Comparison of ENCODE assay signal across 10 cellular contexts in the genomic region with DNA sequence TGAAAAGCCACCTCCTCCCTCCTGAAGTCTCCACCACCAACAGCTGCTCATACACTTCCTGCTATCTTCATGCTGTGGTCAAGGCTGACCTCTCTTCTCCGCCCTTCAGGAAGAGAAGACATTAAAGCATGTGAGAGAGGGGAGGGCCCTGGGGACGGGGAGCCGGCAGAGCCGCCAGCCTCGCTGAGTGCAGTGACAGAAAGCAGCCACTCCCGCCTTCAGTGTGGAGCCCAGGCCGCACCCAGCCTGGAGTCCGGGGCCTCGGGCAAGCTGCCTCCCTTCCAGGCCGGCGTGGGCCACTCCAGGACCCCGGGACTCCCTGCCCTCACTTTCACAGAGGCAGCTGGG.
DNase-seq lines count a peak whose midpoint lies in the region; ATAC-seq, FAIRE-seq and TF ChIP-seq lines count a peak whose summit lies in the region.
"Had no signal": no experiment of that assay in that cellular context is flagged by ENCODE, and none has a peak within 500 bp of the region (broad histone marks: within the 10 kb centered on the region; RNA-seq: fewer than 3 reads in every experiment).

No MANE protein-coding gene starts in this region.

- H3K36me3 Mint-ChIP-seq in IgD-negative memory B cell = peaks cover 1% of the 10 kb centered on the region

- RAD21 ChIA-PET in GM12878 (lab: Charles Lee; ENCODE audit: unreplicated experiment) = no interaction called here

- no TSS peak for BruUV-seq in GM12878 (replicated peaks; lab: Mats Ljungman, UMichigan)

- in situ Hi-C loops in GM12878 (cut with MboI) = no loop called here

- no peak for TF ChIP-seq POLR2A in GM12878 (IDR thresholded peaks at IDR 0.05; ENCODE audit: low read depth, low read length)

- peak overlapping the region in 2 of 3 donors; percentile 11 to 54 for H3K27ac Mint-ChIP-seq in IgD-negative memory B cell

- no peak for TF ChIP-seq RAD21 in GM12878 (IDR thresholded peaks at IDR 0.05; ENCODE audit: insufficient read depth, low read depth, low read length)

- intact Hi-C loops in GM12878 (cut with micrococcal nuclease; ENCODE audit: unreplicated experiment) (no loop called here), mucosa of descending colon (cut with DNase I, micrococcal nuclease) (no loop called here)

- ATAC-seq in GM12878 (peak; percentile 53), mucosa of descending colon (peak; percentile 88), HG03565 (IDR thresholded peaks at IDR 0.05; ENCODE audit: unreplicated experiment) (no peak), HG02885 (IDR thresholded peaks at IDR 0.05; ENCODE audit: poor library complexity, unreplicated experiment) (no peak), HG03025 (IDR thresholded peaks at IDR 0.05; ENCODE audit: low FRiP score, unreplicated experiment) (no peak)

- H3K79me2 ChIP-seq in GM12878 (ENCODE audit: control insufficient read depth, insufficient read depth, low read length) = no peaks in the 10 kb centered on the region

- H3K4me1 Mint-ChIP-seq in IgD-negative memory B cell = peaks cover 7 to 32% (median 21%) of the 10 kb centered on the region in 3 donors

- SMC1A ChIA-PET in GM12878 (lab: Charles Lee; ENCODE audit: uncharacterized antibody, unreplicated experiment) = interaction anchor here (0.7 to 1.4 kb wide), 2 partner anchors 20 to 91 kb away, joined by 4 to 5 read pairs; no protein-coding TSS in a partner anchor

- CTCF ChIA-PET in GM12878 (lab: Yijun Ruan, JAX) = no interaction called here

- no peak overlapping the region for H3K4me2 ChIP-seq in GM12878 (ENCODE audit: control insufficient read depth, insufficient read depth)

- TF ChIP-seq EP300 in GM12878 (IDR thresholded peaks at IDR 0.05; ENCODE audit: borderline replicate concordance in 1 of 2, control insufficient read depth in 1 of 2, low read depth in 2 of 2, low read length in 2 of 2) = no peak

- no peak overlapping the region for H3K9ac ChIP-seq in GM12878 (ENCODE audit: control insufficient read depth, insufficient read depth, low read length)

- H4K20me1 ChIP-seq in GM12878 (ENCODE audit: control insufficient read depth, insufficient read depth) = 0 out of 2 replicates have a peak, but pooled peaks cover 2% of the 10 kb centered on the region

- H3K27me3 ChIP-seq in GM12878 (replicated peaks in 1 of 2; ENCODE audit: control insufficient read depth in 2 of 2, insufficient read depth in 2 of 2, low read length in 1 of 2) = no peaks in the 10 kb centered on the region; a peak in 1 of 4 replicates

- H3K9me3 ChIP-seq in GM12878 (replicated peaks; ENCODE audit: control insufficient read depth, insufficient read depth, low read length) = no peaks in the 10 kb centered on the region; the same call in 2 of the 3 replicates
- H3K9me3 ChIP-seq in mucosa of descending colon = no peaks in the 10 kb centered on the region

- H3K4me3 ChIP-seq in GM12878 = no peak overlapping the region
- no peak overlapping the region for H3K4me3 ChIP-seq in mucosa of descending colon

- H3K36me3 ChIP-seq in GM12878 (ENCODE audit: control insufficient read depth in 2 of 2, insufficient read depth in 2 of 2, low read length in 1 of 2) = no peaks in the 10 kb centered on the region
- H3K36me3 ChIP-seq in mucosa of descending colon (ENCODE audit: low read depth) = no peaks in the 10 kb centered on the region

- no peak overlapping the region for H2AFZ ChIP-seq in GM12878 (ENCODE audit: control insufficient read depth, low read depth, low read length)

- 29% methylated on average over 12 of the region's 12 CpGs for WGBS in GM12878 (ENCODE audit: insufficient coverage, insufficient replicate concordance, low lambda C conversion rate, missing lambda C conversion rate)

- peak overlapping the region in 2 of 4 donors; percentile 47 to 58 for H3K4me3 Mint-ChIP-seq in IgD-negative memory B cell
- H3K4me3 Mint-ChIP-seq: CD4-positive, CD25-positive, alpha-beta regulatory T cell had no signal

- H3K4me1 ChIP-seq in GM12878 (ENCODE audit: control insufficient read depth, insufficient read depth, low read length) = peaks cover 6% of the 10 kb centered on the region; the same call in 1 of the 2 replicates
- peaks cover 18% of the 10 kb centered on the region for H3K4me1 ChIP-seq in mucosa of descending colon (ENCODE audit: low read depth)

- H3K27ac ChIP-seq in GM12878 (ENCODE audit: control insufficient read depth, insufficient read depth) = no peak overlapping the region

- DNase-seq in A172 (ENCODE audit: low spot score) = peak; percentile 47
- no peak for DNase-seq in GM12878 (ENCODE audit: low read depth, low spot score)
- peak; percentile 75 to 80 (median 77) for DNase-seq in mucosa of descending colon
- DNase-seq in SIG-M5 treated with dmso at 0.1 percent for 504 hours (lab: John Stamatoyannopoulos, UW; ENCODE audit: unreplicated experiment) = no peak
- DNase-seq: CD4-positive, CD25-positive, alpha-beta regulatory T cell had no signal

- no peak for FAIRE-seq in GM12878 (lab: Jason Lieb, UNC)
- FAIRE-seq: colon had no signal

- POLR2A ChIA-PET in GM12878 (lab: Charles Lee) = interaction anchor here (1.1 kb wide), 1 partner anchor 30 kb away, joined by 3 read pairs; no protein-coding TSS in a partner anchor

- peaks cover 37% of the 10 kb centered on the region for H3K27me3 Mint-ChIP-seq in IgD-negative memory B cell
- H3K27me3 Mint-ChIP-seq: CD4-positive, CD25-positive, alpha-beta regulatory T cell had no signal

- H3K9me3 Mint-ChIP-seq in IgD-negative memory B cell = no peaks in the 10 kb centered on the region
- H3K9me3 Mint-ChIP-seq: CD4-positive, CD25-positive, alpha-beta regulatory T cell had no signal

- TF ChIP-seq CTCF in GM12878 (IDR thresholded peaks at IDR 0.05 in 2 of 3, conservative IDR thresholded peaks at IDR 0.05 in 1 of 3; ENCODE audit: control insufficient read depth in 2 of 3, extremely low read depth in 1 of 3, insufficient read depth in 1 of 3, low read depth in 3 of 3, low read length in 3 of 3) = no peak
- TF ChIP-seq CTCF in mucosa of descending colon (IDR thresholded peaks at IDR 0.05) = no peak

TF ChIP-seq in GM12878, 131 proteins besides CTCF, POLR2A, EP300 and RAD21:
- no peak for TF ChIP-seq NRF1 (conservative IDR thresholded peaks at IDR 0.05; ENCODE audit: low read depth, low read length)
- TF ChIP-seq IKZF1 (conservative IDR thresholded peaks at IDR 0.05) = no peak
- no peak for TF ChIP-seq LARP7 (IDR thresholded peaks at IDR 0.05)
- no peak for TF ChIP-seq PAX8 (IDR thresholded peaks at IDR 0.05)
- TF ChIP-seq JUND (IDR thresholded peaks at IDR 0.05; ENCODE audit: low read depth, low read length) = no peak
- TF ChIP-seq CBX3 (IDR thresholded peaks at IDR 0.05; ENCODE audit: borderline replicate concordance, low read depth) = no peak
- TF ChIP-seq, protein P1, sequence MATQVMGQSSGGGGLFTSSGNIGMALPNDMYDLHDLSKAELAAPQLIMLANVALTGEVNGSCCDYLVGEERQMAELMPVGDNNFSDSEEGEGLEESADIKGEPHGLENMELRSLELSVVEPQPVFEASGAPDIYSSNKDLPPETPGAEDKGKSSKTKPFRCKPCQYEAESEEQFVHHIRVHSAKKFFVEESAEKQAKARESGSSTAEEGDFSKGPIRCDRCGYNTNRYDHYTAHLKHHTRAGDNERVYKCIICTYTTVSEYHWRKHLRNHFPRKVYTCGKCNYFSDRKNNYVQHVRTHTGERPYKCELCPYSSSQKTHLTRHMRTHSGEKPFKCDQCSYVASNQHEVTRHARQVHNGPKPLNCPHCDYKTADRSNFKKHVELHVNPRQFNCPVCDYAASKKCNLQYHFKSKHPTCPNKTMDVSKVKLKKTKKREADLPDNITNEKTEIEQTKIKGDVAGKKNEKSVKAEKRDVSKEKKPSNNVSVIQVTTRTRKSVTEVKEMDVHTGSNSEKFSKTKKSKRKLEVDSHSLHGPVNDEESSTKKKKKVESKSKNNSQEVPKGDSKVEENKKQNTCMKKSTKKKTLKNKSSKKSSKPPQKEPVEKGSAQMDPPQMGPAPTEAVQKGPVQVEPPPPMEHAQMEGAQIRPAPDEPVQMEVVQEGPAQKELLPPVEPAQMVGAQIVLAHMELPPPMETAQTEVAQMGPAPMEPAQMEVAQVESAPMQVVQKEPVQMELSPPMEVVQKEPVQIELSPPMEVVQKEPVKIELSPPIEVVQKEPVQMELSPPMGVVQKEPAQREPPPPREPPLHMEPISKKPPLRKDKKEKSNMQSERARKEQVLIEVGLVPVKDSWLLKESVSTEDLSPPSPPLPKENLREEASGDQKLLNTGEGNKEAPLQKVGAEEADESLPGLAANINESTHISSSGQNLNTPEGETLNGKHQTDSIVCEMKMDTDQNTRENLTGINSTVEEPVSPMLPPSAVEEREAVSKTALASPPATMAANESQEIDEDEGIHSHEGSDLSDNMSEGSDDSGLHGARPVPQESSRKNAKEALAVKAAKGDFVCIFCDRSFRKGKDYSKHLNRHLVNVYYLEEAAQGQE (IDR thresholded peaks at IDR 0.05; ENCODE audit: low read depth, low read length) = no peak
- no peak for TF ChIP-seq POU2F2 (IDR thresholded peaks at IDR 0.05; ENCODE audit: borderline replicate concordance, low read depth, low read length)
- TF ChIP-seq ZSCAN29 (IDR thresholded peaks at IDR 0.05) = no peak
- no peak for TF ChIP-seq FOXM1 (IDR thresholded peaks at IDR 0.05; ENCODE audit: low read depth, low read length)
- TF ChIP-seq RFX5 (IDR thresholded peaks at IDR 0.05; ENCODE audit: low read depth, low read length) = no peak
- TF ChIP-seq, protein P2, sequence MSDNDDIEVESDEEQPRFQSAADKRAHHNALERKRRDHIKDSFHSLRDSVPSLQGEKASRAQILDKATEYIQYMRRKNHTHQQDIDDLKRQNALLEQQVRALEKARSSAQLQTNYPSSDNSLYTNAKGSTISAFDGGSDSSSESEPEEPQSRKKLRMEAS (IDR thresholded peaks at IDR 0.05; ENCODE audit: low read depth, low read length) = no peak
- TF ChIP-seq, protein P3, sequence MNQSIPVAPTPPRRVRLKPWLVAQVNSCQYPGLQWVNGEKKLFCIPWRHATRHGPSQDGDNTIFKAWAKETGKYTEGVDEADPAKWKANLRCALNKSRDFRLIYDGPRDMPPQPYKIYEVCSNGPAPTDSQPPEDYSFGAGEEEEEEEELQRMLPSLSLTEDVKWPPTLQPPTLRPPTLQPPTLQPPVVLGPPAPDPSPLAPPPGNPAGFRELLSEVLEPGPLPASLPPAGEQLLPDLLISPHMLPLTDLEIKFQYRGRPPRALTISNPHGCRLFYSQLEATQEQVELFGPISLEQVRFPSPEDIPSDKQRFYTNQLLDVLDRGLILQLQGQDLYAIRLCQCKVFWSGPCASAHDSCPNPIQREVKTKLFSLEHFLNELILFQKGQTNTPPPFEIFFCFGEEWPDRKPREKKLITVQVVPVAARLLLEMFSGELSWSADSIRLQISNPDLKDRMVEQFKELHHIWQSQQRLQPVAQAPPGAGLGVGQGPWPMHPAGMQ (IDR thresholded peaks at IDR 0.05; ENCODE audit: borderline replicate concordance) = no peak
TF ChIP-seq in GM12878: peak in this region for 0.

Comparison
In these comparisons a context has a peak if more than half of its experiments do, and no peak if none do; other contexts are left out.
1. DNase-seq: peak in A172 (single experiment) and mucosa of descending colon (3 of 3); none in GM12878 (single experiment) and SIG-M5 treated with dmso at 0.1 percent for 504 hours (single experiment).
2. ATAC-seq: peak in GM12878 (single experiment) and mucosa of descending colon (single experiment); none in HG03565 (single experiment), HG02885 (single experiment) and HG03025 (single experiment).